10 cellular contexts compared by ENCODE assay signal in genomic region chr19:35167251-35168119, GRCh38. TPM values are rescaled to one million over a fixed set of nuclear protein-coding genes. Genes with fewer than 3 reads are reported as not detected.
DNase-seq lines count a peak whose midpoint lies in the region; ATAC-seq and TF ChIP-seq lines count a peak whose summit lies in the region.
"Had no signal": no experiment of that assay in that cellular context is flagged by ENCODE, and none has a peak within 500 bp of the region (broad histone marks: within the 10 kb centered on the region; RNA-seq: fewer than 3 reads in every experiment).

No MANE protein-coding gene starts in this region.

- peaks cover 31% of the 10 kb centered on the region for H3K9me3 ChIP-seq in OCI-LY3 (ENCODE audit: insufficient read depth, low read length)
- H3K9me3 ChIP-seq in transverse colon: peaks cover 0 to 6% of the 10 kb centered on the region in 2 donors

- H3K79me2 ChIP-seq in OCI-LY3 (ENCODE audit: low read length): no peaks in the 10 kb centered on the region

- DNase-seq in activated CD4-positive, CD25-positive, alpha-beta regulatory T cell treated with anti-CD3 and anti-CD28 coated beads, Interleukin-2, amount 50 U/mL, for 72 hours: peak; percentile 16
- no peak for DNase-seq in activated CD4-positive, CD25-positive, alpha-beta regulatory T cell (lab: John Stamatoyannopoulos, UW)
- DNase-seq in activated naive CD8-positive, alpha-beta T cell treated with anti-CD3 and anti-CD28 coated beads, Interleukin-2, amount 10 ng/mL, durations not matched to agents 7 days and 5 days: no peak
- DNase-seq in osteocyte (ENCODE audit: extremely low spot score, unreplicated experiment): no peak
- DNase-seq in transverse colon: no peak
- no peak for DNase-seq in caudate nucleus (lab: John Stamatoyannopoulos, UW)

- peak overlapping the region; percentile 19; the same call in 1 of the 2 replicates for H3K9ac ChIP-seq in OCI-LY3 (ENCODE audit: low read length)

- H3K4me3 ChIP-seq in OCI-LY3 (ENCODE audit: low read length) (peak overlapping the region; percentile 21; the same call in 1 of the 2 replicates), transverse colon (no peak overlapping the region)

- TF ChIP-seq EP300 in transverse colon (IDR thresholded peaks at IDR 0.05; ENCODE audit: low read depth): no peak

- no peak for TF ChIP-seq POLR2A in transverse colon (IDR thresholded peaks at IDR 0.05)

- in situ Hi-C loops in transverse colon (cut with MboI; ENCODE audit: low pct_ligation_motif_present in 1 of 4, low pct_unique_long_range_greater_than_20kb in 1 of 4, low sequenced_read_pairs in 3 of 4): no loop called here

- POLR2A ChIA-PET in activated naive CD8-positive, alpha-beta T cell treated with anti-CD3 and anti-CD28 coated beads, Interleukin-2, amount 10 ng/mL, durations not matched to agents 7 days and 5 days (lab: Charles Lee): interaction anchor here (1.0 to 2.4 kb wide), 7 partner anchors 10 to 44 kb away, joined by 3 to 19 read pairs (median 5); partner anchors contain the start of gene FXYD5

- ATAC-seq in activated naive CD8-positive, alpha-beta T cell treated with anti-CD3 and anti-CD28 coated beads, Interleukin-2, amount 10 ng/mL, durations not matched to agents 7 days and 5 days (ENCODE audit: low read depth): peak; percentile 48
- ATAC-seq in HG02763 (IDR thresholded peaks at IDR 0.05; ENCODE audit: unreplicated experiment): no peak

- 85 to 93% methylated on average over 3 to 5 of the region's 5 CpGs for WGBS in transverse colon (ENCODE audit: low coverage in 1 of 2), 2 donors

- H3K36me3 Mint-ChIP-seq in activated naive CD8-positive, alpha-beta T cell treated with anti-CD3 and anti-CD28 coated beads, Interleukin-2, amount 10 ng/mL, durations not matched to agents 7 days and 5 days: peaks cover 80% of the 10 kb centered on the region
- peaks cover 27% of the 10 kb centered on the region for H3K36me3 Mint-ChIP-seq in osteocyte (ENCODE audit: unreplicated experiment)

- peaks cover 36% of the 10 kb centered on the region for H3K4me1 Mint-ChIP-seq in activated naive CD8-positive, alpha-beta T cell treated with anti-CD3 and anti-CD28 coated beads, Interleukin-2, amount 10 ng/mL, durations not matched to agents 7 days and 5 days
- H3K4me1 Mint-ChIP-seq in osteocyte (ENCODE audit: unreplicated experiment): peaks cover 18% of the 10 kb centered on the region

- no peaks in the 10 kb centered on the region for H4K20me1 ChIP-seq in OCI-LY3 (ENCODE audit: insufficient read depth, low read length)

- TF ChIP-seq CTCF in OCI-LY3 (IDR thresholded peaks at IDR 0.05; ENCODE audit: low read depth, low read length) (no peak), osteocyte (IDR thresholded peaks at IDR 0.05) (no peak), transverse colon (IDR thresholded peaks at IDR 0.05) (no peak)

- peak overlapping the region; percentile 48 for H3K4me2 ChIP-seq in OCI-LY3 (ENCODE audit: low read length)

- no peaks in the 10 kb centered on the region for H3K27me3 Mint-ChIP-seq in activated naive CD8-positive, alpha-beta T cell treated with anti-CD3 and anti-CD28 coated beads, Interleukin-2, amount 10 ng/mL, durations not matched to agents 7 days and 5 days
- no peaks in the 10 kb centered on the region for H3K27me3 Mint-ChIP-seq in osteocyte (ENCODE audit: unreplicated experiment)

- no peaks in the 10 kb centered on the region for H3K27me3 ChIP-seq in OCI-LY3 (ENCODE audit: low read depth, low read length)
- no peaks in the 10 kb centered on the region for H3K27me3 ChIP-seq in transverse colon

- no peak overlapping the region for H2AFZ ChIP-seq in OCI-LY3 (ENCODE audit: low read depth, low read length)

- H3K27ac Mint-ChIP-seq in activated naive CD8-positive, alpha-beta T cell treated with anti-CD3 and anti-CD28 coated beads, Interleukin-2, amount 10 ng/mL, durations not matched to agents 7 days and 5 days: peak overlapping the region; percentile 91
- peak overlapping the region; percentile 54 for H3K27ac Mint-ChIP-seq in osteocyte (ENCODE audit: unreplicated experiment)

- peaks cover 17% of the 10 kb centered on the region for H3K4me1 ChIP-seq in OCI-LY3 (ENCODE audit: low read length)
- no peaks in the 10 kb centered on the region for H3K4me1 ChIP-seq in transverse colon

- peaks cover 52% of the 10 kb centered on the region for H3K36me3 ChIP-seq in OCI-LY3 (replicated peaks; ENCODE audit: low read depth, low read length)
- peaks cover 0 to 7% (median 0%) of the 10 kb centered on the region in 4 donors for H3K36me3 ChIP-seq in transverse colon

- H3K4me3 Mint-ChIP-seq in activated naive CD8-positive, alpha-beta T cell treated with anti-CD3 and anti-CD28 coated beads, Interleukin-2, amount 10 ng/mL, durations not matched to agents 7 days and 5 days: peak overlapping the region; percentile 56
- no peak overlapping the region for H3K4me3 Mint-ChIP-seq in osteocyte (ENCODE audit: unreplicated experiment)

- H3K27ac ChIP-seq in OCI-LY3 (ENCODE audit: low read length) (peak overlapping the region; percentile 82), transverse colon (peak overlapping the region in 1 of 4 donors; percentile 18), caudate nucleus (ENCODE audit: low read depth, low read length) (no peak overlapping the region)

- H3K9me3 Mint-ChIP-seq in activated naive CD8-positive, alpha-beta T cell treated with anti-CD3 and anti-CD28 coated beads, Interleukin-2, amount 10 ng/mL, durations not matched to agents 7 days and 5 days: peaks cover 19% of the 10 kb centered on the region
- H3K9me3 Mint-ChIP-seq in osteocyte (ENCODE audit: unreplicated experiment): peaks cover 7% of the 10 kb centered on the region

- intact Hi-C loops in transverse colon (cut with DNase I; ENCODE audit: low total_unique reads): no loop called here

RNA-seq across cellular contexts. Expression of gene FXYD5, which starts 12.9 kb away (rescaled TPM):
- total RNA-seq in activated naive CD8-positive, alpha-beta T cell treated with anti-CD3 and anti-CD28 coated beads, Interleukin-2, amount 10 ng/mL, durations not matched to agents 7 days and 5 days: 100 to 1,000 TPM; 353 to 360 TPM
- 81.0 and 86.6 TPM in 2 replicates for total RNA-seq in osteocyte
- 10 to 100 TPM in 2 of 4 donors, 1 to 10 TPM in 2; 2.0 to 57.2 (median 15.1) TPM for total RNA-seq in transverse colon

RNA-seq across cellular contexts. Expression of gene FXYD7, which starts 24.4 kb away (rescaled TPM):
- 1 to 10 TPM; 5.3 to 6.5 TPM for total RNA-seq in activated naive CD8-positive, alpha-beta T cell treated with anti-CD3 and anti-CD28 coated beads, Interleukin-2, amount 10 ng/mL, durations not matched to agents 7 days and 5 days
- total RNA-seq in osteocyte (0.50 TPM in 1 of 2 replicates, not detected in the other), transverse colon (not detected)
- total RNA-seq: endothelial cell of umbilical vein had no signal

RNA-seq across cellular contexts. Expression of gene FXYD1, which starts 28.9 kb away (rescaled TPM):
- not detected for total RNA-seq in activated naive CD8-positive, alpha-beta T cell treated with anti-CD3 and anti-CD28 coated beads, Interleukin-2, amount 10 ng/mL, durations not matched to agents 7 days and 5 days
- total RNA-seq in osteocyte: 0.86 TPM in 1 of 2 replicates, not detected in the other
- total RNA-seq in transverse colon: 10 to 100 TPM in 2 of 4 donors, not detected in 2; 10.6 to 29.2 TPM
- total RNA-seq: A673, endothelial cell of umbilical vein had no signal

RNA-seq across cellular contexts. Expression of gene LGI4, which starts 32.6 kb away (rescaled TPM):
- total RNA-seq in activated naive CD8-positive, alpha-beta T cell treated with anti-CD3 and anti-CD28 coated beads, Interleukin-2, amount 10 ng/mL, durations not matched to agents 7 days and 5 days: under 1 TPM; 0.28 to 0.44 TPM
- 0.32 and 0.34 TPM in 2 replicates for total RNA-seq in osteocyte
- 10 to 100 TPM in 3 of 4 donors, 1 to 10 TPM in 1; 9.8 to 71.8 (median 25.9) TPM for total RNA-seq in transverse colon
- total RNA-seq: A673, endothelial cell of umbilical vein had no signal

RNA-seq across cellular contexts. Expression of gene FXYD3, which starts 51.9 kb away (rescaled TPM):
- not detected for total RNA-seq in activated naive CD8-positive, alpha-beta T cell treated with anti-CD3 and anti-CD28 coated beads, Interleukin-2, amount 10 ng/mL, durations not matched to agents 7 days and 5 days
- total RNA-seq in osteocyte: not detected in 2 replicates
- total RNA-seq in transverse colon: 1,000 to 10,000 TPM; 1,678 to 4,641 (median 3,622) TPM
- total RNA-seq: A673, endothelial cell of umbilical vein had no signal
